In the genomic region with DNA sequence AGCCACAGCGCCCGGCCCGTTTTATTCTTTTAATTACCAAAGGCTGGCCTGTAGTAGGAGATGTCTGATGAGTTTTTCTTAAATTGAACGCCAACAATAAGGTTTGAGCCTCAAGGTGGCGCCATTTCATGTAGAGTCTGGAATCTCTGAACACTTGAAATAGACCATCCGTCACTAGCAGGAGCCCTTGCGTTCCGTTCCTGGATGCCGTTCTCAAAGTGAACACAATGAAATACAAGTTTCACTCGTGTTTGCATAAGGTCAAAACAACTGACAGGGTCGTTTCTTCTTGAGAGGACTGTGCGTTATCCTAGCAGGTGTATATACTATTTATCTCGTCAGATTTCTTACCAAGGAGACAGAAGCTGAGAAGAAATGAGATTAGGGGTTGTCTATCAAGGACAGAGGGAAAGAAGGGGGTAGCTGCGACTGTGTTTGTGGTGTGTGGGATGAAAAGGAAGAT, we compare ENCODE assay signal across 8 cellular contexts. TPM values are rescaled to one million over a fixed set of nuclear protein-coding genes. Genes with fewer than 3 reads are reported as not detected.
DNase-seq lines count a peak whose midpoint lies in the region; ATAC-seq, FAIRE-seq and TF ChIP-seq lines count a peak whose summit lies in the region.

No MANE protein-coding gene starts in this region.

- FAIRE-seq in RCC 7860 (lab: Jason Lieb, UNC), result no peak

- no peak for ATAC-seq in GM18498 (IDR thresholded peaks at IDR 0.05; ENCODE audit: unreplicated experiment)

- peaks cover 5% of the 10 kb centered on the region for H3K4me1 Mint-ChIP-seq in neural crest cell

- peak overlapping the region; percentile 3 for H3K27ac Mint-ChIP-seq in neural crest cell (ENCODE audit: unreplicated experiment)

- no peaks in the 10 kb centered on the region for H3K4me1 ChIP-seq in stomach smooth muscle (ENCODE audit: control insufficient read depth, insufficient read depth, low read length)

- H3K36me3 ChIP-seq in stomach smooth muscle (ENCODE audit: control insufficient read depth in 2 of 2, insufficient read depth in 2 of 2, low read length in 2 of 2), result no peaks in the 10 kb centered on the region

- no peaks in the 10 kb centered on the region for H3K9me3 Mint-ChIP-seq in neural crest cell

- H3K27me3 ChIP-seq in stomach smooth muscle (ENCODE audit: control insufficient read depth in 1 of 2, insufficient read depth in 2 of 2, low read length in 2 of 2), result peaks cover 4 to 14% of the 10 kb centered on the region in 2 donors

- H3K27me3 Mint-ChIP-seq in neural crest cell (ENCODE audit: low read depth), result peaks cover 65% of the 10 kb centered on the region

- H3K4me3 Mint-ChIP-seq in neural crest cell, result no peak overlapping the region

- H3K4me3 ChIP-seq in stomach smooth muscle (ENCODE audit: low read length in 2 of 2), result peak overlapping the region; percentile 28 to 49

- TF ChIP-seq CTCF in LNCAP (IDR thresholded peaks at IDR 0.05) (peak; percentile 77), neural crest cell (conservative IDR thresholded peaks at IDR 0.05) (peak; percentile 82)

- H3K27ac ChIP-seq in stomach smooth muscle (ENCODE audit: low read length), result no peak overlapping the region

- H3K36me3 Mint-ChIP-seq in neural crest cell (ENCODE audit: low read depth), result no peaks in the 10 kb centered on the region

- peak overlapping the region in 1 of 2 donors; percentile 13 for H3K9ac ChIP-seq in stomach smooth muscle (ENCODE audit: low read length in 2 of 2)

- H3K9me3 ChIP-seq in stomach smooth muscle (ENCODE audit: control insufficient read depth in 2 of 2, low read length in 2 of 2), result no peaks in the 10 kb centered on the region

- DNase-seq in DMS 273 (lab: John Stamatoyannopoulos, UW; ENCODE audit: unreplicated experiment) (peak; percentile 88), RCC 7860 (ENCODE audit: low spot score) (peak; percentile 44), fibroblast of gingiva (ENCODE audit: low read depth) (peak; percentile 57), neural crest cell (ENCODE audit: low read depth, low spot score) (peak; percentile 85)
- peak; percentile 81 to 82 for DNase-seq in activated T-cell treated with anti-CD3 and anti-CD28 coated beads, Interleukin-2, amount 50 U/mL, for 48 hours

RNA-seq across cellular contexts. Expression of a gene that starts 18.7 kb away (rescaled TPM):
- total RNA-seq in neural crest cell, result not detected in 2 replicates

RNA-seq across cellular contexts. Expression of a gene that starts 37.2 kb away (rescaled TPM):
- not detected in 2 replicates for total RNA-seq in neural crest cell

RNA-seq across cellular contexts. Expression of a gene that starts 47.5 kb away (rescaled TPM):
- total RNA-seq in neural crest cell, result 162 and 166 TPM in 2 replicates
